14 cellular contexts compared by ENCODE assay signal in genomic region chr4:766559-767283, GRCh38. TPM values are rescaled to one million over a fixed set of nuclear protein-coding genes. Genes with fewer than 3 reads are reported as not detected.
DNase-seq lines count a peak whose midpoint lies in the region; ATAC-seq and TF ChIP-seq lines count a peak whose summit lies in the region.
"Had no signal": no experiment of that assay in that cellular context is flagged by ENCODE, and none has a peak within 500 bp of the region (broad histone marks: within the 10 kb centered on the region; RNA-seq: fewer than 3 reads in every experiment).

No MANE protein-coding gene starts in this region.

- H3K27ac Mint-ChIP-seq in activated CD4-positive, alpha-beta memory T cell treated with anti-CD3 and anti-CD28 coated beads for 36 hours = peak overlapping the region; percentile 15
- no peak overlapping the region for H3K27ac Mint-ChIP-seq in activated CD4-positive, alpha-beta memory T cell treated with anti-CD3 and anti-CD28 coated beads, Interleukin-2, amount 10 ng/mL, durations not matched to agents 7 days and 5 days
- peak overlapping the region; percentile 28 for H3K27ac Mint-ChIP-seq in nephron progenitor cell

- no peak for TF ChIP-seq CTCF in RWPE2 (IDR thresholded peaks at IDR 0.05; ENCODE audit: poor library complexity, severe bottlenecking)
- TF ChIP-seq CTCF in epithelial cell of esophagus (IDR thresholded peaks at IDR 0.05; ENCODE audit: insufficient read depth, low read depth, low read length, missing control alignments) = no peak
- no peak for TF ChIP-seq CTCF in nephron progenitor cell (IDR thresholded peaks at IDR 0.05)

- H3K9me3 ChIP-seq in RWPE2 (ENCODE audit: severe bottlenecking) (no peaks in the 10 kb centered on the region), SJCRH30 (replicated peaks) (0 out of 2 replicates have a peak, but pooled peaks cover 3% of the 10 kb centered on the region)
- H3K9me3 ChIP-seq: MG63, Peyer's patch had no signal

- H3K4me3 ChIP-seq in RWPE2 (ENCODE audit: severe bottlenecking) = no peak overlapping the region
- no peak overlapping the region for H3K4me3 ChIP-seq in epithelial cell of esophagus (ENCODE audit: low read length)
- no peak overlapping the region for H3K4me3 ChIP-seq in SJCRH30
- H3K4me3 ChIP-seq: MG63, Peyer's patch had no signal

- CTCF ChIA-PET in activated CD4-positive, alpha-beta memory T cell treated with anti-CD3 and anti-CD28 coated beads for 36 hours (lab: Charles Lee) = interaction anchor here (2.1 kb wide), 1 partner anchor 24 kb away, joined by 9 read pairs; no protein-coding TSS in a partner anchor
- CTCF ChIA-PET in activated CD4-positive, alpha-beta memory T cell treated with anti-CD3 and anti-CD28 coated beads, Interleukin-2, amount 10 ng/mL, durations not matched to agents 7 days and 5 days (lab: Charles Lee) = interaction anchor here (3.1 kb wide), 1 partner anchor 24 kb away, joined by 12 read pairs; no protein-coding TSS in a partner anchor

- no peaks in the 10 kb centered on the region for H3K27me3 Mint-ChIP-seq in activated CD4-positive, alpha-beta memory T cell treated with anti-CD3 and anti-CD28 coated beads for 36 hours
- H3K27me3 Mint-ChIP-seq in activated CD4-positive, alpha-beta memory T cell treated with anti-CD3 and anti-CD28 coated beads, Interleukin-2, amount 10 ng/mL, durations not matched to agents 7 days and 5 days = no peaks in the 10 kb centered on the region
- H3K27me3 Mint-ChIP-seq in nephron progenitor cell (ENCODE audit: low read depth, poor library complexity) = peaks cover 3% of the 10 kb centered on the region

- H3K4me3 Mint-ChIP-seq in activated CD4-positive, alpha-beta memory T cell treated with anti-CD3 and anti-CD28 coated beads for 36 hours = no peak overlapping the region
- H3K4me3 Mint-ChIP-seq in activated CD4-positive, alpha-beta memory T cell treated with anti-CD3 and anti-CD28 coated beads, Interleukin-2, amount 10 ng/mL, durations not matched to agents 7 days and 5 days = no peak overlapping the region
- H3K4me3 Mint-ChIP-seq in nephron progenitor cell = no peak overlapping the region

- DNase-seq in activated CD4-positive, alpha-beta memory T cell treated with anti-CD3 and anti-CD28 coated beads for 36 hours = no peak
- no peak for DNase-seq in activated CD4-positive, alpha-beta memory T cell treated with anti-CD3 and anti-CD28 coated beads, Interleukin-2, amount 10 ng/mL, durations not matched to agents 7 days and 5 days
- DNase-seq in RWPE2 (ENCODE audit: low spot score) = no peak
- DNase-seq in epithelial cell of esophagus (ENCODE audit: low read depth) = peak; percentile 35
- DNase-seq in nephron progenitor cell = no peak
- no peak for DNase-seq in central memory CD4-positive, alpha-beta T cell
- DNase-seq in SJCRH30 = no peak
- DNase-seq: DMS 273 treated with DMSO at 0.1 percent for 48 hours; effector CD8-positive, alpha-beta T cell; Peyer's patch had no signal

- peaks cover 4% of the 10 kb centered on the region for H3K9me3 Mint-ChIP-seq in activated CD4-positive, alpha-beta memory T cell treated with anti-CD3 and anti-CD28 coated beads for 36 hours
- H3K9me3 Mint-ChIP-seq in activated CD4-positive, alpha-beta memory T cell treated with anti-CD3 and anti-CD28 coated beads, Interleukin-2, amount 10 ng/mL, durations not matched to agents 7 days and 5 days = no peaks in the 10 kb centered on the region
- peaks cover 57% of the 10 kb centered on the region for H3K9me3 Mint-ChIP-seq in nephron progenitor cell

- POLR2A ChIA-PET in activated CD4-positive, alpha-beta memory T cell treated with anti-CD3 and anti-CD28 coated beads for 36 hours (lab: Charles Lee) = interaction anchor here (0.9 to 1.6 kb wide), 2 partner anchors 12 to 15 kb away, joined by 3 read pairs; no protein-coding TSS in a partner anchor
- POLR2A ChIA-PET in activated CD4-positive, alpha-beta memory T cell treated with anti-CD3 and anti-CD28 coated beads, Interleukin-2, amount 10 ng/mL, durations not matched to agents 7 days and 5 days (lab: Charles Lee) = interaction anchor here (0.9 to 4.8 kb wide), 4 partner anchors 9 to 165 kb away, joined by 3 to 27 read pairs (median 4); no protein-coding TSS in a partner anchor

- H3K27me3 ChIP-seq in RWPE2 (ENCODE audit: insufficient read depth, poor library complexity, severe bottlenecking) = no peaks in the 10 kb centered on the region
- H3K27me3 ChIP-seq in SJCRH30 = no peaks in the 10 kb centered on the region
- H3K27me3 ChIP-seq: MG63, Peyer's patch had no signal

- H3K4me1 ChIP-seq in RWPE2 (ENCODE audit: insufficient read depth, poor library complexity, severe bottlenecking) = peaks cover 15% of the 10 kb centered on the region
- H3K4me1 ChIP-seq in SJCRH30 = no peaks in the 10 kb centered on the region
- H3K4me1 ChIP-seq: parathyroid adenoma, Peyer's patch had no signal

- ATAC-seq in RWPE2 (ENCODE audit: low read depth) = peak; percentile 10; the same call in 2 of the 3 replicates
- no peak for ATAC-seq in HG02884 (IDR thresholded peaks at IDR 0.05; ENCODE audit: unreplicated experiment)

- H3K27ac ChIP-seq in RWPE2 (ENCODE audit: poor library complexity, severe bottlenecking) = peak overlapping the region; percentile 31
- no peak overlapping the region for H3K27ac ChIP-seq in SJCRH30
- H3K27ac ChIP-seq: parathyroid adenoma, Peyer's patch had no signal

- H3K4me1 Mint-ChIP-seq in activated CD4-positive, alpha-beta memory T cell treated with anti-CD3 and anti-CD28 coated beads for 36 hours (ENCODE audit: low read depth) = peaks cover 30% of the 10 kb centered on the region
- H3K4me1 Mint-ChIP-seq in activated CD4-positive, alpha-beta memory T cell treated with anti-CD3 and anti-CD28 coated beads, Interleukin-2, amount 10 ng/mL, durations not matched to agents 7 days and 5 days = peaks cover 25% of the 10 kb centered on the region
- peaks cover 9% of the 10 kb centered on the region for H3K4me1 Mint-ChIP-seq in nephron progenitor cell

- peaks cover 37% of the 10 kb centered on the region for H3K36me3 Mint-ChIP-seq in activated CD4-positive, alpha-beta memory T cell treated with anti-CD3 and anti-CD28 coated beads for 36 hours
- peaks cover 63% of the 10 kb centered on the region for H3K36me3 Mint-ChIP-seq in activated CD4-positive, alpha-beta memory T cell treated with anti-CD3 and anti-CD28 coated beads, Interleukin-2, amount 10 ng/mL, durations not matched to agents 7 days and 5 days (ENCODE audit: low read depth)
- H3K36me3 Mint-ChIP-seq in nephron progenitor cell (ENCODE audit: low read depth) = peaks cover 94% of the 10 kb centered on the region

- peaks cover 60% of the 10 kb centered on the region for H3K36me3 ChIP-seq in RWPE2 (ENCODE audit: low read depth)
- H3K36me3 ChIP-seq in SJCRH30 = peaks cover 83% of the 10 kb centered on the region

- intact Hi-C loops in activated CD4-positive, alpha-beta memory T cell treated with anti-CD3 and anti-CD28 coated beads for 36 hours (cut with micrococcal nuclease) = no loop called here

RNA-seq across cellular contexts. Expression of gene CPLX1, which starts 59.2 kb away (rescaled TPM):
- under 1 TPM; 0.43 to 0.61 TPM for total RNA-seq in activated CD4-positive, alpha-beta memory T cell treated with anti-CD3 and anti-CD28 coated beads for 36 hours
- total RNA-seq in activated CD4-positive, alpha-beta memory T cell treated with anti-CD3 and anti-CD28 coated beads, Interleukin-2, amount 10 ng/mL, durations not matched to agents 7 days and 5 days = 1 to 10 TPM; 2.5 to 3.0 TPM
- 0.28 and 0.59 TPM in 2 replicates for total RNA-seq in SJCRH30 (2014; rRNA removed; shearing (Covaris generic))
- total RNA-seq: lung microvascular endothelial cell had no signal
